Comparison of ENCODE assay signal across 7 cellular contexts in the genomic region with DNA sequence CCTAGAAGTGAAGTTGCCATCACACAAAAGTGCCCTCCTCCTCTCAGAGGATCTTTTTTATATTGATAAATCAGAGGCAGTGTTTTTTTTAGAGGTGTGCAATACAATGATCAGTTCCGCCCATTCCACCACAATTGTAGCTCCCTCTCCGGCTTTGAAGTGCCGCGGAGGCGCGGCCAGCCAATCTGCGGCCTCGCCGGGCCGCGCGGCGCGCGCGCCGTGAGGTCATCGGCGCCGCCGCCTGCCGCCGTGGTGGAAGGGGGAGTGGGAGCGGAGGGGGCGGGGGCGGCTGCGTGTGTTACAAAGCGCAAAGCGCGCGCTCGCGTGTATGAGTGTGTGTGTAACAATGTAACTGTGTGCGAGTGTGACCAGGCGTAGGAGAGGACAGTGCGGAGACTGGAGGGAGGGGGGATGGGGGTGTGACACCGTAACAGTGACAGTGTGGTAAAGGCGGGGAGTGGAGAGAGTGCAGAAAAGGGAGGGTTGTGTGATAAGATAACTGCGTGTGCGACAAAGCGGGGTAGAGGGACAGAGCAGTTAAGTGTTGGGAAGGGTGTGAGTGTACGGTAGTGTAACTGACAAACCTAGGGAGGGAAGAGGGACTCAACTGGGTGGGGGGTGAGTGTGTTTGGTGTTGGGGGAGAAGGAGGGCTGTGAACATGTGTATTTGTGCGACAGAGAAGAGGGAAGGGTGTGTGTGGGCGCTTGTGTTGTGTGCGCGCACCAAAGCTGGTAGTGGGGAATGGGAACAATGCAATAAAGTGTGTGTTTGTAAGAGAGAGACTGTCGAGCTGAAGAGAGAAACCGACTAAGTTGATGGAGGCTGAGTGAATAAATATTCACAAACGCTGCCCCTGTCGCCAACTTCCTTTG. TPM values are rescaled to one million over a fixed set of nuclear protein-coding genes. Genes with fewer than 3 reads are reported as not detected.
A peak's percentile ranks its signal among the peaks of the same experiment; 100 is the strongest.
DNase-seq lines count a peak whose midpoint lies in the region; ATAC-seq and TF ChIP-seq lines count a peak whose summit lies in the region.

A gene (minus strand): TSS at position 108 of the 873 bp plus-strand sequence. CDS start 88 bp downstream, at position 20.

- TF ChIP-seq CTCF in GM10266 (IDR thresholded peaks at IDR 0.05; ENCODE audit: control insufficient read depth, insufficient read depth, low read depth, missing control alignments): no peak
- no peak for TF ChIP-seq CTCF in WI38 (IDR thresholded peaks at IDR 0.05; ENCODE audit: low read depth, low read length)

- DNase-seq in GM10266 (ENCODE audit: extremely low spot score): peak; percentile 47
- DNase-seq in NCI-H128 (lab: John Stamatoyannopoulos, UW; ENCODE audit: unreplicated experiment): peak; percentile 46
- peak; percentile 7 for DNase-seq in germinal center (ENCODE audit: low spot score)
- DNase-seq in NCI-H1048 (lab: John Stamatoyannopoulos, UW): no peak

- H3K4me3 ChIP-seq in WI38 (ENCODE audit: low read depth, low read length): peak within 1 kb of the TSS; percentile 54
- peak within 1 kb of the TSS; percentile 28 for H3K4me3 ChIP-seq in skeletal muscle satellite cell (ENCODE audit: low read length)

- no peaks in the 10 kb centered on the region for H3K9me3 ChIP-seq in skeletal muscle satellite cell (replicated peaks; ENCODE audit: low read length)

- ATAC-seq in GM19351 (IDR thresholded peaks at IDR 0.05; ENCODE audit: unreplicated experiment): no peak

- no peaks in the 10 kb centered on the region for H3K4me1 ChIP-seq in skeletal muscle satellite cell (ENCODE audit: control insufficient read depth, insufficient read depth, low read length)

- peaks cover 94% of the 10 kb centered on the region for H3K27me3 ChIP-seq in skeletal muscle satellite cell (ENCODE audit: control insufficient read depth, insufficient read depth, low read length)

- H3K4me2 ChIP-seq in skeletal muscle satellite cell (ENCODE audit: low read length): peak within 1 kb of the TSS; percentile 78

- H3K9ac ChIP-seq in skeletal muscle satellite cell (ENCODE audit: low read depth, low read length): no peak within 1 kb of the TSS

- H3K36me3 ChIP-seq in skeletal muscle satellite cell (ENCODE audit: insufficient read depth, low read length): no peaks in the 10 kb centered on the region

RNA-seq across cellular contexts. Expression of the gene that starts here (rescaled TPM):
- not detected in 2 replicates for total RNA-seq in skeletal muscle satellite cell (2012; rRNA removed)
